Comparison of ENCODE assay signal across 15 cellular contexts in the genomic region with DNA sequence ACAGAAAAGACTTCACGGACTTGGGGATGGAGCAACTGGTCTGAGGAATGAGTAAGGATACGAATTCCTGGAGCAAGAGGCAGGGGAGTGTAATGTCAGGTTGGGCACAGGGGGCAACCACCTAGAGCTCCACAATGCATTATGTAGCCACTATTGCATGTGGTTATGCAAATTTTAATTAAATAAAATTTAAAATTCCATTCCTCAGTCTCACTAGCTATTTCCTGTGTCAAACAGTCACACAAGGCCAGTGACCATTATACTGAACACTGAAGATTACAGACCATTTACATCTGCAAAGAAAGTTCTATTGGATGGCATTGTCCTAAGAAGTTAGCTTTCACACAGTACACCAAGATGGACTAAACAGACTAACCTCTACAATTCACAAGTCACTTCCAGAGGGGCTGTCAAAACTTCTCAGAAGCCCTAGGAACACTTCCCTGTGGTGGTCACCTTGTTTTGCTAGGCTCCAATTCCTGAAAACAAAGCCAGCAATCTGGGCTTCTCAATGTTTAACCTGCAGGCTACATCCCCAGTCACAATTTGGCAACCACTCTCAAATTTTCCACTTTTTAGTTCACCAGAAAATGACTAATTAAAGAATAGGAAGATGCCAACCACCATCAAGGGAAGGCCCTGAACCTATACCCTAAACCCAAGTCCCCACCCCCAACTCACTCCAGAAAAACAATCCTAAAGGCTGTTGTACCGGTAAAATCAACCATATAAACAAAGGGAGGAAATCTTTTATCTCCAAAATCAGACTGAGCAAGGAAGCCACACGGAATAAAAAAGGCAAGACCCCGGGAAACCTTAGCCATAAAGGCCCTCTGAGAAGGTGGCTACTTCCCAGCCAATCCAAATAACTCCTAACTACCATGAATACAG. TPM values are rescaled to one million over a fixed set of nuclear protein-coding genes. Genes with fewer than 3 reads are reported as not detected.
A peak's percentile ranks its signal among the peaks of the same experiment; 100 is the strongest.
DNase-seq lines count a peak whose midpoint lies in the region; ATAC-seq and TF ChIP-seq lines count a peak whose summit lies in the region.
"Had no signal": no experiment of that assay in that cellular context is flagged by ENCODE, and none has a peak within 500 bp of the region (broad histone marks: within the 10 kb centered on the region; RNA-seq: fewer than 3 reads in every experiment).

No MANE protein-coding gene starts in this region.

- intact Hi-C loops in activated CD4-positive, alpha-beta T cell treated with anti-CD3 and anti-CD28 coated beads, Interleukin-2, amount 10 ng/mL, durations not matched to agents 24 days and 14 days (cut with micrococcal nuclease) = no loop called here

- TF ChIP-seq CTCF in choroid plexus epithelial cell (conservative IDR thresholded peaks at IDR 0.05; ENCODE audit: low read depth, low read length) = no peak
- TF ChIP-seq CTCF in nephron progenitor cell (IDR thresholded peaks at IDR 0.05) = no peak

- no peaks in the 10 kb centered on the region for H3K27me3 Mint-ChIP-seq in activated CD4-positive, alpha-beta T cell treated with anti-CD3 and anti-CD28 coated beads, Interleukin-2, amount 10 ng/mL, durations not matched to agents 24 days and 14 days
- no peaks in the 10 kb centered on the region for H3K27me3 Mint-ChIP-seq in activated CD4-positive, alpha-beta T cell treated with anti-CD3 and anti-CD28 coated beads, Interleukin-2, amount 10 ng/mL, durations not matched to agents 7 days and 5 days
- H3K27me3 Mint-ChIP-seq in nephron progenitor cell (ENCODE audit: low read depth, poor library complexity) = peaks cover 3% of the 10 kb centered on the region

- H3K4me1 Mint-ChIP-seq in activated CD4-positive, alpha-beta T cell treated with anti-CD3 and anti-CD28 coated beads, Interleukin-2, amount 10 ng/mL, durations not matched to agents 24 days and 14 days = peaks cover 7% of the 10 kb centered on the region
- H3K4me1 Mint-ChIP-seq in activated CD4-positive, alpha-beta T cell treated with anti-CD3 and anti-CD28 coated beads, Interleukin-2, amount 10 ng/mL, durations not matched to agents 7 days and 5 days = peaks cover 4% of the 10 kb centered on the region
- peaks cover 52% of the 10 kb centered on the region for H3K4me1 Mint-ChIP-seq in nephron progenitor cell

- H3K27ac Mint-ChIP-seq in activated CD4-positive, alpha-beta T cell treated with anti-CD3 and anti-CD28 coated beads, Interleukin-2, amount 10 ng/mL, durations not matched to agents 24 days and 14 days = peak overlapping the region; percentile 59
- H3K27ac Mint-ChIP-seq in activated CD4-positive, alpha-beta T cell treated with anti-CD3 and anti-CD28 coated beads, Interleukin-2, amount 10 ng/mL, durations not matched to agents 7 days and 5 days = no peak overlapping the region
- H3K27ac Mint-ChIP-seq in nephron progenitor cell = peak overlapping the region; percentile 32

- ATAC-seq in GM18505 (IDR thresholded peaks at IDR 0.05; ENCODE audit: unreplicated experiment) = no peak
- ATAC-seq: body of pancreas, esophagus mucosa had no signal

- H3K4me3 ChIP-seq in choroid plexus epithelial cell (ENCODE audit: low read depth, low read length) = no peak overlapping the region
- H3K4me3 ChIP-seq: A549, body of pancreas had no signal

- no peaks in the 10 kb centered on the region for H3K9me3 Mint-ChIP-seq in activated CD4-positive, alpha-beta T cell treated with anti-CD3 and anti-CD28 coated beads, Interleukin-2, amount 10 ng/mL, durations not matched to agents 24 days and 14 days
- no peaks in the 10 kb centered on the region for H3K9me3 Mint-ChIP-seq in activated CD4-positive, alpha-beta T cell treated with anti-CD3 and anti-CD28 coated beads, Interleukin-2, amount 10 ng/mL, durations not matched to agents 7 days and 5 days
- H3K9me3 Mint-ChIP-seq in nephron progenitor cell = no peaks in the 10 kb centered on the region

- POLR2A ChIA-PET in activated CD4-positive, alpha-beta T cell treated with anti-CD3 and anti-CD28 coated beads, Interleukin-2, amount 10 ng/mL, durations not matched to agents 7 days and 5 days (lab: Charles Lee) = no interaction called here

- H3K4me3 Mint-ChIP-seq in activated CD4-positive, alpha-beta T cell treated with anti-CD3 and anti-CD28 coated beads, Interleukin-2, amount 10 ng/mL, durations not matched to agents 24 days and 14 days = no peak overlapping the region
- no peak overlapping the region for H3K4me3 Mint-ChIP-seq in activated CD4-positive, alpha-beta T cell treated with anti-CD3 and anti-CD28 coated beads, Interleukin-2, amount 10 ng/mL, durations not matched to agents 7 days and 5 days
- H3K4me3 Mint-ChIP-seq in nephron progenitor cell = no peak overlapping the region

- H3K36me3 Mint-ChIP-seq in activated CD4-positive, alpha-beta T cell treated with anti-CD3 and anti-CD28 coated beads, Interleukin-2, amount 10 ng/mL, durations not matched to agents 24 days and 14 days (ENCODE audit: low read depth) = peaks cover 21% of the 10 kb centered on the region
- H3K36me3 Mint-ChIP-seq in activated CD4-positive, alpha-beta T cell treated with anti-CD3 and anti-CD28 coated beads, Interleukin-2, amount 10 ng/mL, durations not matched to agents 7 days and 5 days (ENCODE audit: low read depth) = peaks cover 29% of the 10 kb centered on the region
- peaks cover 24% of the 10 kb centered on the region for H3K36me3 Mint-ChIP-seq in nephron progenitor cell (ENCODE audit: low read depth)

- CTCF ChIA-PET in activated CD4-positive, alpha-beta T cell treated with anti-CD3 and anti-CD28 coated beads, Interleukin-2, amount 10 ng/mL, durations not matched to agents 7 days and 5 days (lab: Charles Lee) = interaction anchor here (1.3 to 1.5 kb wide), 2 partner anchors 27 to 30 kb away, joined by 3 to 4 read pairs; no protein-coding TSS in a partner anchor

- DNase-seq in activated CD4-positive, alpha-beta T cell treated with anti-CD3 and anti-CD28 coated beads, Interleukin-2, amount 10 ng/mL, durations not matched to agents 24 days and 14 days = no peak
- DNase-seq in activated CD4-positive, alpha-beta T cell treated with anti-CD3 and anti-CD28 coated beads, Interleukin-2, amount 10 ng/mL, durations not matched to agents 7 days and 5 days = no peak
- DNase-seq in M059J (ENCODE audit: low read depth) (peak; percentile 91), choroid plexus epithelial cell (ENCODE audit: low read depth) (peak; percentile 21), nephron progenitor cell (no peak), SHP77 (lab: John Stamatoyannopoulos, UW) (no peak)
- no peak for DNase-seq in stimulated activated CD4-positive, alpha-beta T cell treated with anti-CD3 and anti-CD28 coated beads, Interleukin-2, amount 100 ng/mL, for 48 hours
- DNase-seq: body of pancreas; DMS79; kidney; NCI-H1436 treated with DMSO at 0.1 percent for 48 hours; stimulated activated CD4-positive, alpha-beta T cell treated with anti-CD3 and anti-CD28 coated beads, Interleukin-2, amount 100 ng/mL, for 24 hours had no signal

- no peak for TF ChIP-seq POLR2A in GM18505 (IDR thresholded peaks at IDR 0.05; ENCODE audit: borderline replicate concordance, extremely low read depth, insufficient read depth, insufficient read length)

RNA-seq across cellular contexts. Expression of a gene that starts 34.2 kb away (rescaled TPM):
- 0.07 and 0.12 TPM in 2 replicates for total RNA-seq in activated CD4-positive, alpha-beta T cell treated with anti-CD3 and anti-CD28 coated beads, Interleukin-2, amount 10 ng/mL, durations not matched to agents 24 days and 14 days
- under 1 TPM; 0.07 to 0.08 TPM for total RNA-seq in activated CD4-positive, alpha-beta T cell treated with anti-CD3 and anti-CD28 coated beads, Interleukin-2, amount 10 ng/mL, durations not matched to agents 7 days and 5 days
- not detected in 2 replicates for total RNA-seq in M059J (2014; rRNA removed; shearing (Covaris generic))
- total RNA-seq: esophagus mucosa, kidney had no signal

RNA-seq across cellular contexts. Expression of a gene that starts 35.3 kb away (rescaled TPM):
- 36.3 and 37.7 TPM in 2 replicates for total RNA-seq in activated CD4-positive, alpha-beta T cell treated with anti-CD3 and anti-CD28 coated beads, Interleukin-2, amount 10 ng/mL, durations not matched to agents 24 days and 14 days
- total RNA-seq in activated CD4-positive, alpha-beta T cell treated with anti-CD3 and anti-CD28 coated beads, Interleukin-2, amount 10 ng/mL, durations not matched to agents 7 days and 5 days = 10 to 100 TPM; 63.4 to 75.7 TPM
- total RNA-seq in M059J (2014; rRNA removed; shearing (Covaris generic)) = 60.3 and 61.1 TPM in 2 replicates

RNA-seq across cellular contexts. Expression of a gene that starts 54.2 kb away (rescaled TPM):
- 1.1 and 1.3 TPM in 2 replicates for total RNA-seq in activated CD4-positive, alpha-beta T cell treated with anti-CD3 and anti-CD28 coated beads, Interleukin-2, amount 10 ng/mL, durations not matched to agents 24 days and 14 days
- total RNA-seq in activated CD4-positive, alpha-beta T cell treated with anti-CD3 and anti-CD28 coated beads, Interleukin-2, amount 10 ng/mL, durations not matched to agents 7 days and 5 days = 1 to 10 TPM; 3.7 to 4.1 TPM
- total RNA-seq in M059J (2014; rRNA removed; shearing (Covaris generic)) = 2.8 and 7.1 TPM in 2 replicates

Comparison
In these comparisons a context has a peak if more than half of its experiments do, and no peak if none do; other contexts are left out.
1. DNase-seq: peak in M059J (single experiment) and choroid plexus epithelial cell (single experiment); none in activated CD4-positive, alpha-beta T cell treated with anti-CD3 and anti-CD28 coated beads, Interleukin-2, amount 10 ng/mL, durations not matched to agents 24 days and 14 days (single experiment), activated CD4-positive, alpha-beta T cell treated with anti-CD3 and anti-CD28 coated beads, Interleukin-2, amount 10 ng/mL, durations not matched to agents 7 days and 5 days (single experiment), nephron progenitor cell (single experiment), stimulated activated CD4-positive, alpha-beta T cell treated with anti-CD3 and anti-CD28 coated beads, Interleukin-2, amount 100 ng/mL, for 48 hours (0 of 2) and SHP77 (0 of 2).